ENCODE assay signal across 8 cellular contexts in the genomic region with DNA sequence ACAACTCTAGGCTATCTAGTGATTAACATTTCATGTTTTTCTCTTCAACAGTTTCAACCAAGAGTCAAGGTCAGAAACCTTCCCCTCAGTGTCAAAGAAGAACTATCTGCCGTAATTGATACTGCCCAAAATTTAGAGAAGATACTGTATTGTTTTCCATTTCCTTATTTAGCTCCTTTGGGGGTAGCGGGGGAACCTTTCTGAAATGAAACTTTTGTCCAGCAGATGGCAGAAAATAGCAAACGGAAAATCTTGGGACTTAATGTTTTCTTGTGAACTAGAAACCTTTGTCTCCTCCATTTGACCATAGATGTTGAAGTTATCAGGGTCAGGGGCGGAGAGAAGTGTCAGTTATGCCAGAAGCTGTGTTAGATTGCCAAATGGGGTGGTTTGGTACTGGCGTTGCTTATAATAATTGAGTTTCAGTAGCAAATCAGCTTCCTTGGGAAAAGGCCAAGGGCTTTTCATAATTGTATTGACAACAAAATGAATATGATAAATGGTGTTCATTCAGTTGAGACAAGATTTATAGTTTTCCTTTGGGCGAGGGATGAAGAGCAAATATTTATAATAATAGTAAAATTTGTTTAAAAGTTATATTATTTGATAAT.
A peak's percentile ranks its signal among the peaks of the same experiment; 100 is the strongest.
DNase-seq lines count a peak whose midpoint lies in the region; TF ChIP-seq lines count a peak whose summit lies in the region.

No MANE protein-coding gene starts in this region.

- no peak overlapping the region for H3K23ac ChIP-seq in neuronal stem cell (ENCODE audit: low read depth, low read length, poor library complexity)

- no peaks in the 10 kb centered on the region for H3K36me3 ChIP-seq in neuronal stem cell (replicated peaks in 1 of 2; ENCODE audit: control insufficient read depth in 2 of 2, insufficient read depth in 2 of 2, low read length in 2 of 2)

- H3K4me1 ChIP-seq in neuronal stem cell (ENCODE audit: control insufficient read depth in 2 of 2, insufficient read depth in 1 of 2, low read depth in 1 of 2, low read length in 2 of 2) = peaks cover 3 to 8% of the 10 kb centered on the region in 2 donors

- H2BK120ac ChIP-seq in neuronal stem cell (ENCODE audit: low read depth, low read length) = no peak overlapping the region

- no CpG with 5 or more reads among the region's 6 CpGs for WGBS in neuronal stem cell (ENCODE audit: extremely low coverage in 2 of 2, insufficient read length in 2 of 2, insufficient replicate concordance in 1 of 2), 2 donors

- H3K27me3 ChIP-seq in HL-60 (ENCODE audit: insufficient read depth, poor library complexity, severe bottlenecking) (peaks cover 5% of the 10 kb centered on the region), neuronal stem cell (ENCODE audit: control insufficient read depth in 3 of 3, insufficient read depth in 3 of 3, low read depth in 1 of 3, low read length in 3 of 3) (no peaks in the 10 kb centered on the region)

- H3K4ac ChIP-seq in neuronal stem cell (ENCODE audit: low read length) = no peak overlapping the region

- H3K9ac ChIP-seq in neuronal stem cell (ENCODE audit: low read depth, low read length, poor library complexity) = no peak overlapping the region

- no peak overlapping the region for H3K14ac ChIP-seq in neuronal stem cell (ENCODE audit: low read length)

- H3K27ac ChIP-seq in HL-60 (replicated peaks) (no peak overlapping the region), neuronal stem cell (replicated peaks; ENCODE audit: low read length) (no peak overlapping the region)

- H2BK12ac ChIP-seq in neuronal stem cell (ENCODE audit: low read length) = no peak overlapping the region

- no peak overlapping the region for H3K4me2 ChIP-seq in neuronal stem cell (ENCODE audit: insufficient read depth, low read length, poor library complexity, severe bottlenecking)

- no peaks in the 10 kb centered on the region for H3K9me3 ChIP-seq in neuronal stem cell (replicated peaks in 1 of 2; ENCODE audit: control insufficient read depth in 2 of 2, insufficient read depth in 1 of 2, low read depth in 1 of 2, low read length in 2 of 2)

- no peak overlapping the region for H3K18ac ChIP-seq in neuronal stem cell (ENCODE audit: low read length)

- H2AFZ ChIP-seq in neuronal stem cell (ENCODE audit: low read length) = no peak overlapping the region

- H3K4me3 ChIP-seq in HL-60 (replicated peaks; ENCODE audit: insufficient read depth, low read length) (no peak overlapping the region), neuronal stem cell (ENCODE audit: low read length in 2 of 2) (no peak overlapping the region)

- DNase-seq in NCI-H2081 (lab: John Stamatoyannopoulos, UW) (peak; percentile 18 to 50), NCI-H2081 treated with DMSO at 0.1 percent for 48 hours (lab: John Stamatoyannopoulos, UW) (no peak), HL-60 (ENCODE audit: low read depth in 1 of 2, low spot score in 1 of 2) (peak; percentile 2 to 29), RPMI8226 (peak; percentile 55), epidermal melanocyte (ENCODE audit: insufficient read length, low spot score) (peak; percentile 31), neuronal stem cell (ENCODE audit: low spot score) (peak; percentile 32), GF-D8 (lab: John Stamatoyannopoulos, UW) (no peak)
- no peak for DNase-seq in activated CD8-positive, alpha-beta memory T cell treated with anti-CD3 and anti-CD28 coated beads for 24 hours

- no peak overlapping the region for H2BK15ac ChIP-seq in neuronal stem cell (ENCODE audit: low read length)

- H4K8ac ChIP-seq in neuronal stem cell (ENCODE audit: low read depth, low read length) = no peak overlapping the region

- H3K79me1 ChIP-seq in neuronal stem cell (ENCODE audit: low read depth, low read length) = no peaks in the 10 kb centered on the region

- TF ChIP-seq CTCF in HL-60 (IDR thresholded peaks at IDR 0.05; ENCODE audit: insufficient read depth, low read length) = peak; percentile 35

- no peak overlapping the region for H2AK5ac ChIP-seq in neuronal stem cell (ENCODE audit: low read depth, low read length)

- H4K91ac ChIP-seq in neuronal stem cell (ENCODE audit: low read depth, low read length, poor library complexity) = no peak overlapping the region

- no peak overlapping the region for H2BK5ac ChIP-seq in neuronal stem cell (ENCODE audit: low read length)

Comparison
In these comparisons a context has a peak if more than half of its experiments do, and no peak if none do; other contexts are left out.
1. DNase-seq: peak in NCI-H2081 (2 of 2), HL-60 (2 of 2), RPMI8226 (single experiment), epidermal melanocyte (single experiment) and neuronal stem cell (single experiment); none in NCI-H2081 treated with DMSO at 0.1 percent for 48 hours (single experiment), GF-D8 (single experiment) and activated CD8-positive, alpha-beta memory T cell treated with anti-CD3 and anti-CD28 coated beads for 24 hours (single experiment).